Comparison of ENCODE assay signal across 8 cellular contexts in genomic region chr16:4414187-4414909, GRCh38. TPM values are rescaled to one million over a fixed set of nuclear protein-coding genes. Genes with fewer than 3 reads are reported as not detected.
DNase-seq lines count a peak whose midpoint lies in the region; ATAC-seq and TF ChIP-seq lines count a peak whose summit lies in the region.

No MANE protein-coding gene starts in this region.

- TF ChIP-seq CTCF in progenitor cell of endocrine pancreas (IDR thresholded peaks at IDR 0.05; ENCODE audit: unreplicated experiment) = no peak
- TF ChIP-seq CTCF in tibial artery (IDR thresholded peaks at IDR 0.05) = no peak
- TF ChIP-seq CTCF in suprapubic skin (IDR thresholded peaks at IDR 0.05) = no peak

- DNase-seq in activated T-cell treated with anti-CD3 and anti-CD28 coated beads for 4 hours (peak; percentile 65), progenitor cell of endocrine pancreas (ENCODE audit: low spot score, unreplicated experiment) (no peak), tibial artery (no peak), H7 (no peak), suprapubic skin (ENCODE audit: low spot score in 2 of 2) (no peak)

- TF ChIP-seq EP300 in suprapubic skin (IDR thresholded peaks at IDR 0.05) = no peak

- peak; percentile 57 for ATAC-seq in GM19463 (IDR thresholded peaks at IDR 0.05; ENCODE audit: unreplicated experiment)
- ATAC-seq in HG03571 (IDR thresholded peaks at IDR 0.05; ENCODE audit: unreplicated experiment) = peak; percentile 62

- WGBS in suprapubic skin = 82% methylated on average over 7 of the region's 7 CpGs

- no peaks in the 10 kb centered on the region for H3K9me3 Mint-ChIP-seq in progenitor cell of endocrine pancreas (ENCODE audit: low read depth)

- no peak for TF ChIP-seq POLR2A in suprapubic skin (IDR thresholded peaks at IDR 0.05)

- peaks cover 41 to 53% (median 44%) of the 10 kb centered on the region in 11 experiments for H3K36me3 ChIP-seq in BLaER1 treated with 17β-estradiol and CSF1 and Interleukin-3, amounts not matched to agents 10 nM and 100 nM
- H3K36me3 ChIP-seq in tibial artery (peaks cover 0 to 15% (median 7%) of the 10 kb centered on the region in 3 donors), H7 (replicated peaks; ENCODE audit: control insufficient read depth, insufficient read depth, low read length) (peaks cover 2% of the 10 kb centered on the region), suprapubic skin (peaks cover 9% of the 10 kb centered on the region)

- no peaks in the 10 kb centered on the region for H3K27me3 ChIP-seq in BLaER1 treated with 17β-estradiol and CSF1 and Interleukin-3, amounts not matched to agents 10 nM and 100 nM
- H3K27me3 ChIP-seq in tibial artery (no peaks in the 10 kb centered on the region), H7 (ENCODE audit: control insufficient read depth, insufficient read depth, low read length) (no peaks in the 10 kb centered on the region; the same call in 1 of the 2 replicates), suprapubic skin (no peaks in the 10 kb centered on the region)

- H3K9ac ChIP-seq in BLaER1 treated with 17β-estradiol and CSF1 and Interleukin-3, amounts not matched to agents 10 nM and 100 nM = peak overlapping the region; percentile 91 to 100 (median 98)

- H3K27ac ChIP-seq in BLaER1 treated with 17β-estradiol and CSF1 and Interleukin-3, amounts not matched to agents 10 nM and 100 nM = peak overlapping the region; percentile 94 to 99 (median 98); a peak in 21 of 22 replicates
- no peak overlapping the region for H3K27ac ChIP-seq in tibial artery
- H3K27ac ChIP-seq in suprapubic skin = no peak overlapping the region

- H3K36me3 Mint-ChIP-seq in progenitor cell of endocrine pancreas (ENCODE audit: insufficient read depth) = no peaks in the 10 kb centered on the region

- peak overlapping the region; percentile 89 to 99 (median 94); a peak in 19 of 20 replicates for H3K4me3 ChIP-seq in BLaER1 treated with 17β-estradiol and CSF1 and Interleukin-3, amounts not matched to agents 10 nM and 100 nM
- no peak overlapping the region for H3K4me3 ChIP-seq in tibial artery
- H3K4me3 ChIP-seq in H7 (ENCODE audit: insufficient read depth, low read depth, low read length) = no peak overlapping the region
- no peak overlapping the region for H3K4me3 ChIP-seq in suprapubic skin

- peak overlapping the region; percentile 46 for H3K4me3 Mint-ChIP-seq in progenitor cell of endocrine pancreas (ENCODE audit: low read depth)

- H3K4me1 ChIP-seq in BLaER1 treated with 17β-estradiol and CSF1 and Interleukin-3, amounts not matched to agents 10 nM and 100 nM = peaks cover 25 to 45% (median 37%) of the 10 kb centered on the region in 10 experiments
- peaks cover 0 to 24% (median 17%) of the 10 kb centered on the region in 4 donors for H3K4me1 ChIP-seq in tibial artery
- peaks cover 52% of the 10 kb centered on the region for H3K4me1 ChIP-seq in suprapubic skin

- H4K20me1 ChIP-seq in BLaER1 treated with 17β-estradiol and CSF1 and Interleukin-3, amounts not matched to agents 10 nM and 100 nM = peaks cover 56 to 69% (median 61%) of the 10 kb centered on the region in 11 experiments

- H3K4me2 ChIP-seq in BLaER1 treated with 17β-estradiol and CSF1 and Interleukin-3, amounts not matched to agents 10 nM and 100 nM = peak overlapping the region; percentile 82 to 99 (median 95)

- peaks cover 11% of the 10 kb centered on the region for H3K27me3 Mint-ChIP-seq in progenitor cell of endocrine pancreas

- intact Hi-C loops in tibial artery (cut with DNase I; ENCODE audit: low total_unique reads) = no loop called here

- H3K4me1 Mint-ChIP-seq in progenitor cell of endocrine pancreas (ENCODE audit: low read depth) = peaks cover 9% of the 10 kb centered on the region

- H3K27ac Mint-ChIP-seq in progenitor cell of endocrine pancreas = no peak overlapping the region

- H3K9me3 ChIP-seq in BLaER1 treated with 17β-estradiol and CSF1 and Interleukin-3, amounts not matched to agents 10 nM and 100 nM (replicated peaks in 1 of 11) = no peaks in the 10 kb centered on the region
- no peaks in the 10 kb centered on the region for H3K9me3 ChIP-seq in tibial artery
- H3K9me3 ChIP-seq in suprapubic skin = no peaks in the 10 kb centered on the region

RNA-seq across cellular contexts. Expression of gene CORO7, which starts 2.0 kb away (rescaled TPM):
- 25.7 and 35.2 TPM in 2 replicates for total RNA-seq in progenitor cell of endocrine pancreas
- total RNA-seq in H7 (2014; rRNA removed; shearing (Covaris generic)) = 37.9 and 45.5 TPM in 2 replicates
- total RNA-seq in suprapubic skin = 10 to 100 TPM; 18.8 to 29.6 (median 25.7) TPM

RNA-seq across cellular contexts. Expression of gene DNAJA3, which starts 11.3 kb away (rescaled TPM):
- total RNA-seq in progenitor cell of endocrine pancreas (38.8 and 42.3 TPM in 2 replicates), suprapubic skin (10 to 100 TPM; 41.1 to 70.9 (median 48.7) TPM)
- 85.5 and 87.8 TPM in 2 replicates for total RNA-seq in H7 (2014; rRNA removed; shearing (Covaris generic))

RNA-seq across cellular contexts. Expression of gene VASN, which starts 42.7 kb away (rescaled TPM):
- total RNA-seq in progenitor cell of endocrine pancreas = 3.8 and 4.0 TPM in 2 replicates
- total RNA-seq in H7 (2014; rRNA removed; shearing (Covaris generic)) = 3.7 and 4.6 TPM in 2 replicates
- 10 to 100 TPM; 10.8 to 23.3 (median 22.3) TPM for total RNA-seq in suprapubic skin

Comparison
In these comparisons a context has a peak if more than half of its experiments do, and no peak if none do; other contexts are left out.
1. H3K27ac ChIP-seq: peak in BLaER1 treated with 17β-estradiol and CSF1 and Interleukin-3, amounts not matched to agents 10 nM and 100 nM (11 of 11); none in tibial artery (0 of 2) and suprapubic skin (single experiment).
2. H3K4me3 ChIP-seq: peak in BLaER1 treated with 17β-estradiol and CSF1 and Interleukin-3, amounts not matched to agents 10 nM and 100 nM (10 of 10); none in tibial artery (0 of 2), H7 (single experiment) and suprapubic skin (single experiment).